8 cellular contexts compared by ENCODE assay signal in the genomic region with DNA sequence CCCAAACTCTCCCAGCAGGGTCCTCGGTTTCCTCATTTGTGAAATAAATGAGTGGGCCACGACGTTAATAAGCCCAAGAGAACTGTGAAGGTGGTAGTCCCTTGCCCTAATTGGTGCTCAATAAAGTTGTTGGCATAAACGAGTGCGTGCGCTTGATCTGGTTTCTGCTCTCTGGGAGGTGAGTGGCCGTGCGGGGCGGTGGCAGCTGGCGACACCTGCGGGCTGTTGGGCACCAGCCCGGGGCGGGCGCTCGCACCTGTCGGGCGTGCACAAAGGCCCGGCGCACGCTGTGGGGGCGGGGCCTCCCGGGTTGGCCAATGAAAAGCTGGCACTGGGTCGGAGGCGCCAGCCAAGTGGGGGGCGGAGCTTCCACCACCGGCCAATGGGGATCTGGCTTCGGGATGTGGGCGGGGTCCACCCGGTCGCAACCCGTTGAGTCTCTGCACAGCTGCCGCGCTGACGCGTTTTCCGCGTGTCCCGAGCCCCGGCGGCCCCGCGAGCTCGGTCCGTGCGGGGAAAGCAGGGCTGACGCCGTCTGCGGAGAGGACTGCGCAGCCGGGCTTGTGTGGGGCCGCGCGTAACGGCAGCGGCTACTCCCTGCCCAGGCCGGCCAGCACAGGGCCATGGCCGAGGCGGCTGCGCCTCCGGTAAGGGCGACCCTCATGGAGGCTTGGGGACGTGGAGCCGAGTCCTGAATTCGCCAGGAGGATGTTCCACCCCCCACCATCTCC. TPM values are rescaled to one million over a fixed set of nuclear protein-coding genes. Genes with fewer than 3 reads are reported as not detected.
DNase-seq lines count a peak whose midpoint lies in the region; TF ChIP-seq lines count a peak whose summit lies in the region.

No MANE protein-coding gene starts in this region.

- H3K27ac ChIP-seq in GM23248 (no peak overlapping the region), cardiac muscle cell (no peak overlapping the region), parathyroid adenoma (peak overlapping the region; percentile 24), transverse colon (peak overlapping the region; percentile 26 to 44 (median 35))

- no peaks in the 10 kb centered on the region for H4K20me1 ChIP-seq in GM23248 (ENCODE audit: insufficient read depth)
- no peaks in the 10 kb centered on the region for H4K20me1 ChIP-seq in Loucy (ENCODE audit: insufficient read depth, low read length, poor library complexity, severe bottlenecking)

- H3K4me3 ChIP-seq in GM23248 (peak overlapping the region; percentile 70), Loucy (ENCODE audit: low read length, poor library complexity, severe bottlenecking) (peak overlapping the region; percentile 48), cardiac muscle cell (peak overlapping the region; percentile 50), parathyroid adenoma (ENCODE audit: low read depth, low read length) (peak overlapping the region; percentile 64), transverse colon (peak overlapping the region; percentile 33 to 61 (median 46))

- H3K36me3 ChIP-seq in GM23248 (ENCODE audit: low read depth) (no peaks in the 10 kb centered on the region; the same call in 1 of the 2 replicates), Loucy (ENCODE audit: insufficient read depth, low read length) (no peaks in the 10 kb centered on the region), cardiac muscle cell (no peaks in the 10 kb centered on the region), parathyroid adenoma (ENCODE audit: control insufficient read depth, insufficient read depth, low read length) (no peaks in the 10 kb centered on the region), transverse colon (peaks cover 0 to 3% (median 0%) of the 10 kb centered on the region in 4 donors)

- TF ChIP-seq CTCF in Loucy (conservative IDR thresholded peaks at IDR 0.05; ENCODE audit: low read length) (no peak), cardiac muscle cell (IDR thresholded peaks at IDR 0.05; ENCODE audit: low read depth, low read length) (no peak), parathyroid adenoma (IDR thresholded peaks at IDR 0.05) (peak; percentile 58), transverse colon (IDR thresholded peaks at IDR 0.05) (peak in 2 of 5 experiments; percentile 28 to 30)

- H2AFZ ChIP-seq in GM23248 = peak overlapping the region; percentile 34
- no peak overlapping the region for H2AFZ ChIP-seq in Loucy (ENCODE audit: low read length)
- peak overlapping the region; percentile 79 for H2AFZ ChIP-seq in parathyroid adenoma

- H3K9ac ChIP-seq in GM23248 (peak overlapping the region; percentile 61), Loucy (ENCODE audit: low read depth, low read length, poor library complexity, severe bottlenecking) (no peak overlapping the region), parathyroid adenoma (no peak overlapping the region)

- TF ChIP-seq EP300 in transverse colon (IDR thresholded peaks at IDR 0.05; ENCODE audit: low read depth) = no peak

- intact Hi-C loops in transverse colon (cut with DNase I; ENCODE audit: low total_unique reads) = no loop called here

- H3K27me3 ChIP-seq in GM23248 (replicated peaks; ENCODE audit: insufficient read depth) = no peaks in the 10 kb centered on the region
- H3K27me3 ChIP-seq in Loucy (ENCODE audit: insufficient read depth, low read length, poor library complexity, severe bottlenecking) = no peaks in the 10 kb centered on the region
- H3K27me3 ChIP-seq in cardiac muscle cell = no peaks in the 10 kb centered on the region
- no peaks in the 10 kb centered on the region for H3K27me3 ChIP-seq in parathyroid adenoma (ENCODE audit: control insufficient read depth, insufficient read depth, low read length)
- H3K27me3 ChIP-seq in transverse colon = no peaks in the 10 kb centered on the region

- WGBS in GM23248 (ENCODE audit: low coverage in 1 of 2, low lambda C conversion rate in 2 of 2, missing lambda C conversion rate in 2 of 2), 2 experiments = 9 to 11% methylated on average over 25 to 54 of the region's 64 CpGs
- 2% methylated on average over 43 of the region's 64 CpGs; no CpG with 5 or more reads in 1 of the 2 donors for WGBS in transverse colon (ENCODE audit: low coverage in 1 of 2), 2 donors

- TF ChIP-seq POLR2A in transverse colon (IDR thresholded peaks at IDR 0.05) = peak; percentile 53

- H3K9me3 ChIP-seq in GM23248 (ENCODE audit: low read depth) (no peaks in the 10 kb centered on the region), Loucy (ENCODE audit: insufficient read depth, low read depth, low read length) (no peaks in the 10 kb centered on the region), cardiac muscle cell (ENCODE audit: low read depth) (no peaks in the 10 kb centered on the region), parathyroid adenoma (ENCODE audit: control insufficient read depth, low read length) (no peaks in the 10 kb centered on the region), transverse colon (no peaks in the 10 kb centered on the region)

- no peaks in the 10 kb centered on the region for H3K4me1 ChIP-seq in GM23248 (ENCODE audit: insufficient read depth)
- peaks cover 9% of the 10 kb centered on the region for H3K4me1 ChIP-seq in Loucy (ENCODE audit: insufficient read depth, low read length, poor library complexity, severe bottlenecking)
- peaks cover 3% of the 10 kb centered on the region for H3K4me1 ChIP-seq in cardiac muscle cell (ENCODE audit: low read depth)
- H3K4me1 ChIP-seq in parathyroid adenoma = peaks cover 3% of the 10 kb centered on the region
- peaks cover 5 to 16% (median 9%) of the 10 kb centered on the region in 4 donors for H3K4me1 ChIP-seq in transverse colon

- H3K9me2 ChIP-seq in GM23248 (ENCODE audit: insufficient read depth) (no peaks in the 10 kb centered on the region), Loucy (replicated peaks; ENCODE audit: low read depth, low read length) (no peaks in the 10 kb centered on the region)

- H3F3A ChIP-seq in GM23248 (ENCODE audit: insufficient read depth) = peaks cover 4% of the 10 kb centered on the region; the same call in 1 of the 2 replicates
- no peaks in the 10 kb centered on the region for H3F3A ChIP-seq in Loucy (ENCODE audit: low read depth)

- H3K79me2 ChIP-seq in GM23248 (ENCODE audit: insufficient read depth) (no peaks in the 10 kb centered on the region), Loucy (ENCODE audit: insufficient read depth, low read length) (no peaks in the 10 kb centered on the region), parathyroid adenoma (no peaks in the 10 kb centered on the region)

- in situ Hi-C loops in GM23248 (cut with MboI) = no loop called here
- in situ Hi-C loops in transverse colon (cut with MboI; ENCODE audit: low pct_ligation_motif_present in 1 of 4, low pct_unique_long_range_greater_than_20kb in 1 of 4, low sequenced_read_pairs in 3 of 4) = no loop called here

- peak; percentile 79 for DNase-seq in ELR (ENCODE audit: low read depth)
- DNase-seq in GM23248 = peak; percentile 93
- peak; percentile 37 for DNase-seq in SKM-1 (lab: John Stamatoyannopoulos, UW; ENCODE audit: unreplicated experiment)
- DNase-seq in activated naive CD8-positive, alpha-beta T cell treated with anti-CD3 and anti-CD28 coated beads, Interleukin-2, amount 50 U/mL, for 16 hours (ENCODE audit: low read depth, low spot score) = peak; percentile 97
- peak; percentile 90 to 96 for DNase-seq in cardiac muscle cell (ENCODE audit: low read depth in 1 of 2, low spot score in 1 of 2)
- DNase-seq in transverse colon = peak; percentile 99

- H3K4me2 ChIP-seq in GM23248 (ENCODE audit: unreplicated experiment) (peak overlapping the region; percentile 52), Loucy (ENCODE audit: low read depth, low read length, poor library complexity, severe bottlenecking) (peak overlapping the region; percentile 42), parathyroid adenoma (ENCODE audit: low read length) (peak overlapping the region; percentile 73)

RNA-seq across cellular contexts. Expression of a gene that starts 23.0 kb away (rescaled TPM):
- 8.6 and 11.3 TPM in 2 replicates for total RNA-seq in GM23248 (2014; rRNA removed; shearing (Covaris generic))
- polyA plus RNA-seq in GM23248 (2016; fragmentation: Nextera tagmentation; extraction: Ambion mirVana) = 3.5 and 3.6 TPM in 2 replicates
- total RNA-seq in cardiac muscle cell = 12.7 and 26.4 TPM in 2 replicates
- 12.8 and 18.7 TPM in 2 replicates for polyA plus RNA-seq in cardiac muscle cell
- total RNA-seq in transverse colon = 10 to 100 TPM in 3 of 4 donors, 1 to 10 TPM in 1; 9.0 to 28.7 (median 17.9) TPM

RNA-seq across cellular contexts. Expression of a gene that starts 45.6 kb away (rescaled TPM):
- total RNA-seq in GM23248 (2014; rRNA removed; shearing (Covaris generic)) = 4.1 and 9.4 TPM in 2 replicates
- polyA plus RNA-seq in GM23248 (2016; fragmentation: Nextera tagmentation; extraction: Ambion mirVana) = 5.3 and 7.1 TPM in 2 replicates
- total RNA-seq in cardiac muscle cell = 9.9 and 11.6 TPM in 2 replicates
- polyA plus RNA-seq in cardiac muscle cell = 14.2 and 15.9 TPM in 2 replicates
- total RNA-seq in transverse colon = 10 to 100 TPM in 1 of 4 donors, 1 to 10 TPM in 3; 2.4 to 22.1 (median 9.5) TPM

Comparison
In these comparisons a context has a peak if more than half of its experiments do, and no peak if none do; other contexts are left out.
1. DNase-seq: peak in every context shown above with its lines; median percentile 99 in transverse colon; 97 in activated naive CD8-positive, alpha-beta T cell treated with anti-CD3 and anti-CD28 coated beads, Interleukin-2, amount 50 U/mL, for 16 hours; 93 in GM23248; 93 in cardiac muscle cell; 79 in ELR; 37 in SKM-1.
2. H3K27ac ChIP-seq: peak in parathyroid adenoma (single experiment) and transverse colon (4 of 4); none in GM23248 (single experiment) and cardiac muscle cell (single experiment).
3. Peak in every context shown above with its lines, with median percentiles within 50 percentile points of each other: H3K4me2 ChIP-seq and H3K4me3 ChIP-seq.